Comparison of ENCODE assay signal across 30 cellular contexts in the genomic region with DNA sequence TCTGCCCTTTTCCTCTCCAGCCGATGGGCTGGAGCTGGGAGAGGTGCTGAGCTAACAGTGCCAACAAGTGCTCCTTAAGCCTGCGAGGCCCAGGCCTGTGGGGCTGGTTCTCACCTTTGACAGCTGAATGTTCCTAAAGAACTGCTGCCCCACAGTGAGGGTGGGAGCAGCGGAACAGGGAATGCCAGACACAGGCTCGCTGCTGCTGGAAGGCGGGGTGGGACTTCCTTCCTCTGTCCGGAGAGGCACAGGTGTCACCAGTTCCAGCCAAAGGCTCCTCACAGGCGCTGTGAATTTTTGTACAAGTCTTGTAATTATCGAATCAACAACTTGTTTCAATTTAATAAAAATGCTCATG. TPM values are rescaled to one million over a fixed set of nuclear protein-coding genes. Genes with fewer than 3 reads are reported as not detected.
DNase-seq lines count a peak whose midpoint lies in the region; ATAC-seq and TF ChIP-seq lines count a peak whose summit lies in the region.
"Had no signal": no experiment of that assay in that cellular context is flagged by ENCODE, and none has a peak within 500 bp of the region (broad histone marks: within the 10 kb centered on the region; RNA-seq: fewer than 3 reads in every experiment).

No MANE protein-coding gene starts in this region.

- no peak overlapping the region for H4K8ac ChIP-seq in neuronal stem cell (ENCODE audit: low read depth, low read length)

- H2AFZ ChIP-seq in neuronal stem cell (ENCODE audit: low read length), result no peak overlapping the region

- no peak overlapping the region for H2BK5ac ChIP-seq in neuronal stem cell (ENCODE audit: low read length)

- H3K27me3 ChIP-seq in dorsolateral prefrontal cortex (no peaks in the 10 kb centered on the region), neuronal stem cell (ENCODE audit: control insufficient read depth in 3 of 3, insufficient read depth in 3 of 3, low read depth in 1 of 3, low read length in 3 of 3) (no peaks in the 10 kb centered on the region), testis (no peaks in the 10 kb centered on the region)
- H3K27me3 ChIP-seq: brain microvascular endothelial cell, MG63 had no signal

- peak overlapping the region; percentile 55 for H3K23ac ChIP-seq in neuronal stem cell (ENCODE audit: low read depth, low read length, poor library complexity)

- no peaks in the 10 kb centered on the region for H3K79me1 ChIP-seq in neuronal stem cell (ENCODE audit: low read depth, low read length)

- peaks cover 0 to 2% of the 10 kb centered on the region in 2 donors for H3K9me3 ChIP-seq in neuronal stem cell (replicated peaks in 1 of 2; ENCODE audit: control insufficient read depth in 2 of 2, insufficient read depth in 1 of 2, low read depth in 1 of 2, low read length in 2 of 2)
- H3K9me3 ChIP-seq in testis, result no peaks in the 10 kb centered on the region
- H3K9me3 ChIP-seq: A549, Caco-2, lower lobe of right lung, MG63, mucosa of descending colon had no signal

- no peak overlapping the region for H2BK12ac ChIP-seq in neuronal stem cell (ENCODE audit: low read length)

- no peak overlapping the region for H2AK5ac ChIP-seq in neuronal stem cell (ENCODE audit: low read depth, low read length)

- WGBS in neuronal stem cell (ENCODE audit: extremely low coverage in 2 of 2, insufficient read length in 2 of 2, insufficient replicate concordance in 1 of 2), 2 donors, result no CpG with 5 or more reads among the region's 8 CpGs
- 88 to 91% methylated on average over 8 of the region's 8 CpGs for WGBS in testis, 2 donors

- no peak overlapping the region for H3K9ac ChIP-seq in neuronal stem cell (ENCODE audit: low read depth, low read length, poor library complexity)

- no peaks in the 10 kb centered on the region for H3K4me1 ChIP-seq in neuronal stem cell (ENCODE audit: control insufficient read depth in 2 of 2, insufficient read depth in 1 of 2, low read depth in 1 of 2, low read length in 2 of 2)
- peaks cover 30% of the 10 kb centered on the region for H3K4me1 ChIP-seq in testis
- H3K4me1 ChIP-seq: A549 had no signal

- ATAC-seq in Right ventricle myocardium inferior, result no peak
- ATAC-seq: A549; SK-N-SH treated with all-trans-retinoic acid at 6 μM for 48 hours; stimulated activated naive CD8-positive, alpha-beta T cell treated with anti-CD3 and anti-CD28 coated beads, Interleukin-15, amount 100 ng/mL, for 72 hours had no signal

- no peak overlapping the region for H2BK120ac ChIP-seq in neuronal stem cell (ENCODE audit: low read depth, low read length)

- H3K27ac ChIP-seq in dorsolateral prefrontal cortex (peak overlapping the region; percentile 10 to 94 (median 87)), neuronal stem cell (replicated peaks; ENCODE audit: low read length) (no peak overlapping the region), testis (no peak overlapping the region)
- H3K27ac ChIP-seq: A549, brain microvascular endothelial cell, lower lobe of right lung had no signal

- no peak overlapping the region for H3K4me3 ChIP-seq in dorsolateral prefrontal cortex
- no peak overlapping the region for H3K4me3 ChIP-seq in neuronal stem cell (ENCODE audit: low read length in 2 of 2)
- no peak overlapping the region for H3K4me3 ChIP-seq in testis
- H3K4me3 ChIP-seq: A549, lower lobe of right lung, MG63, mucosa of descending colon, smooth muscle cell had no signal

- no peak overlapping the region for H4K91ac ChIP-seq in neuronal stem cell (ENCODE audit: low read depth, low read length, poor library complexity)

- no peak overlapping the region for H3K18ac ChIP-seq in neuronal stem cell (ENCODE audit: low read length)

- H3K14ac ChIP-seq in neuronal stem cell (ENCODE audit: low read length), result no peak overlapping the region

- in situ Hi-C loops in G401 (cut with HindIII; ENCODE audit: low sequenced_read_pairs), result no loop called here

- H3K4ac ChIP-seq in neuronal stem cell (ENCODE audit: low read length), result no peak overlapping the region

- H3K4me2 ChIP-seq in neuronal stem cell (ENCODE audit: insufficient read depth, low read length, poor library complexity, severe bottlenecking), result no peak overlapping the region
- H3K4me2 ChIP-seq: A549, smooth muscle cell had no signal

- intact Hi-C loops in Right ventricle myocardium inferior (cut with DNase I), result no loop called here
- intact Hi-C loops in cardiac septum (cut with DNase I), result no loop called here
- intact Hi-C loops in dorsolateral prefrontal cortex (cut with DNase I), result loop anchor here (5.0 to 10.0 kb wide), 3 partner anchors 330 to 455 kb away; a partner anchor contains a TSS
- intact Hi-C loops in testis (cut with DNase I; ENCODE audit: low total_unique reads), result no loop called here

- DNase-seq in Right ventricle myocardium inferior (ENCODE audit: missing footprints) (peak; percentile 52), cardiac septum (ENCODE audit: low spot score) (no peak), dorsolateral prefrontal cortex (no peak), neuronal stem cell (ENCODE audit: low spot score) (no peak), testis (peak; percentile 15), G401 (ENCODE audit: low spot score) (no peak), NCI-H2196 treated with DMSO at 0.1 percent for 48 hours (lab: John Stamatoyannopoulos, UW; ENCODE audit: unreplicated experiment) (no peak), HCEC 1CT (no peak)
- DNase-seq: activated B cell treated with CpG ODN at 0.5 μM for 24 hours; activated CD4-positive, alpha-beta T cell treated with anti-CD3 and anti-CD28 coated beads, Interleukin-2, amount 50 U/mL, for 48 hours; activated gamma-delta T cell treated with Interleukin-2 at 50 U/mL for 16 hours; brain microvascular endothelial cell; Caco-2; dermis blood vessel endothelial cell; DMS79 treated with DMSO at 0.1 percent for 48 hours; immature natural killer cell; IMR-90; lower lobe of right lung; MG63; NCI-H1436; NCI-H2107; NCI-H526; RPMI8226; stimulated activated CD4-positive, alpha-beta T cell treated with anti-CD3 and anti-CD28 coated beads, Interleukin-2, amount 100 ng/mL, for 48 hours; stimulated activated naive CD8-positive, alpha-beta T cell treated with anti-CD3 and anti-CD28 coated beads, Interleukin-15, amount 100 ng/mL, for 72 hours; T-helper 9 cell had no signal

- H3K36me3 ChIP-seq in neuronal stem cell (replicated peaks in 1 of 2; ENCODE audit: control insufficient read depth in 2 of 2, insufficient read depth in 2 of 2, low read length in 2 of 2) (peaks cover 0 to 33% of the 10 kb centered on the region in 2 donors), testis (ENCODE audit: low read depth, missing control alignments) (no peaks in the 10 kb centered on the region)
- H3K36me3 ChIP-seq: brain microvascular endothelial cell had no signal

- TF ChIP-seq CTCF in dorsolateral prefrontal cortex (IDR thresholded peaks at IDR 0.05 in 54 of 56, conservative IDR thresholded peaks at IDR 0.05 in 2 of 56; ENCODE audit: low read depth in 1 of 56, partially characterized antibody in 56 of 56), result no peak
- TF ChIP-seq CTCF in testis (IDR thresholded peaks at IDR 0.05), result no peak

- H2BK15ac ChIP-seq in neuronal stem cell (ENCODE audit: low read length), result no peak overlapping the region

- no peak for TF ChIP-seq POLR2A in testis (IDR thresholded peaks at IDR 0.05)

RNA-seq across cellular contexts. Expression of a gene that starts 47.1 kb away (rescaled TPM):
- total RNA-seq in Right ventricle myocardium inferior, result 412 TPM
- total RNA-seq in cardiac septum, result 168 TPM
- 10 to 100 TPM; 27.2 to 59.8 (median 44.7) TPM for total RNA-seq in dorsolateral prefrontal cortex
- polyA plus RNA-seq in neuronal stem cell (2013, experiment 1 of 2), result 9.2 TPM
- polyA plus RNA-seq in neuronal stem cell (2013, experiment 2 of 2), result 8.8 TPM
- 10 to 100 TPM; 39.2 to 46.8 TPM for total RNA-seq in testis
- polyA plus RNA-seq in testis (ENCODE audit: insufficient read depth, low read depth, low replicate concordance), result 34.4 TPM
- 31.7 and 33.5 TPM in 2 replicates for total RNA-seq in G401 (2014; rRNA removed; shearing (Covaris generic))

Comparison
In these comparisons a context has a peak if more than half of its experiments do, and no peak if none do; other contexts are left out.
1. DNase-seq: peak in Right ventricle myocardium inferior (single experiment) and testis (single experiment); none in cardiac septum (single experiment), dorsolateral prefrontal cortex (0 of 10), neuronal stem cell (single experiment), G401 (single experiment), NCI-H2196 treated with DMSO at 0.1 percent for 48 hours (single experiment) and HCEC 1CT (single experiment).
2. H3K27ac ChIP-seq: peak in dorsolateral prefrontal cortex (59 of 59); none in neuronal stem cell (single experiment) and testis (0 of 2).
3. intact Hi-C loops: an anchor here in dorsolateral prefrontal cortex (5.0 to 10.0 kb wide); none called in Right ventricle myocardium inferior, cardiac septum and testis.